ENCODE assay signal across 8 cellular contexts in genomic region chr19:53870485-53870844, GRCh38. TPM values are rescaled to one million over a fixed set of nuclear protein-coding genes. Genes with fewer than 3 reads are reported as not detected.
DNase-seq lines count a peak whose midpoint lies in the region; ATAC-seq, FAIRE-seq and TF ChIP-seq lines count a peak whose summit lies in the region.

No MANE protein-coding gene starts in this region.

- no TSS peak for BruUV-seq in HepG2 (replicated peaks; lab: Mats Ljungman, UMichigan)

- TF ChIP-seq RAD21 in HepG2 (CRISPR knock-in tag; IDR thresholded peaks at IDR 0.05), result no peak

- peak overlapping the region; percentile 84 for H3K27ac Mint-ChIP-seq in activated CD8-positive, alpha-beta memory T cell treated with anti-CD3 and anti-CD28 coated beads, Interleukin-2, amount 10 ng/mL, durations not matched to agents 7 days and 5 days

- no peak overlapping the region for H3K4me2 ChIP-seq in HepG2 (ENCODE audit: low read depth, low read length)

- H2AFZ ChIP-seq in HepG2 (ENCODE audit: low read length), result no peak overlapping the region

- no peaks in the 10 kb centered on the region for H3K27me3 Mint-ChIP-seq in activated CD8-positive, alpha-beta memory T cell treated with anti-CD3 and anti-CD28 coated beads, Interleukin-2, amount 10 ng/mL, durations not matched to agents 7 days and 5 days
- no peaks in the 10 kb centered on the region for H3K27me3 Mint-ChIP-seq in activated T-cell treated with anti-CD3 and anti-CD28 coated beads, Interleukin-2, amount 50 U/mL, for 4 hours (ENCODE audit: low read depth)

- H3K36me3 ChIP-seq in HepG2 (replicated peaks in 1 of 2; ENCODE audit: control insufficient read depth in 1 of 2, insufficient read depth in 2 of 2, low read length in 2 of 2) (peaks cover 10 to 39% of the 10 kb centered on the region in 2 experiments; a peak in 4 of 5 replicates), tibial nerve (peaks cover 0 to 32% (median 8%) of the 10 kb centered on the region in 3 donors)

- POLR2A ChIA-PET in HepG2 (lab: Yijun Ruan, JAX), result interaction anchor here (1.7 kb wide), 1 partner anchor 9 kb away, joined by 9 read pairs; no protein-coding TSS in a partner anchor

- intact Hi-C loops in HepG2 (cut with micrococcal nuclease; ENCODE audit: unreplicated experiment), result no loop called here

- FAIRE-seq in HepG2 (lab: Jason Lieb, UNC), result no peak

- peaks cover 21% of the 10 kb centered on the region; the same call in 1 of the 2 replicates for H4K20me1 ChIP-seq in HepG2 (ENCODE audit: insufficient read depth, low read length)

- peak overlapping the region; percentile 64 for H3K4me3 Mint-ChIP-seq in activated CD8-positive, alpha-beta memory T cell treated with anti-CD3 and anti-CD28 coated beads, Interleukin-2, amount 10 ng/mL, durations not matched to agents 7 days and 5 days
- peak overlapping the region; percentile 54 for H3K4me3 Mint-ChIP-seq in activated T-cell treated with anti-CD3 and anti-CD28 coated beads, Interleukin-2, amount 50 U/mL, for 4 hours

- H3K4me1 ChIP-seq in HepG2 (ENCODE audit: insufficient read depth, low read length) (peaks cover 2% of the 10 kb centered on the region; the same call in 1 of the 2 replicates), tibial nerve (peaks cover 0 to 67% (median 19%) of the 10 kb centered on the region in 4 donors)

- H3K79me2 ChIP-seq in HepG2 (ENCODE audit: insufficient read depth, low read length), result peaks cover 32% of the 10 kb centered on the region

- CTCF ChIA-PET in activated CD8-positive, alpha-beta memory T cell treated with anti-CD3 and anti-CD28 coated beads, Interleukin-2, amount 10 ng/mL, durations not matched to agents 7 days and 5 days (lab: Charles Lee), result interaction anchor here (0.9 to 1.6 kb wide), 3 partner anchors 15 to 27 kb away, joined by 4 to 11 read pairs (median 5); no protein-coding TSS in a partner anchor
- CTCF ChIA-PET in HepG2 (lab: Yijun Ruan, JAX; ENCODE audit: low intra/inter-chr PET ratio, low total read pairs), result no interaction called here

- H3K9me3 ChIP-seq in HepG2 (ENCODE audit: low read length) (no peaks in the 10 kb centered on the region), tibial nerve (no peaks in the 10 kb centered on the region)

- H3K27ac ChIP-seq in HepG2 (ENCODE audit: extremely low read length, insufficient read depth, low read length) (no peak overlapping the region), tibial nerve (peak overlapping the region in 3 of 4 donors; percentile 69 to 96 (median 95))

- ATAC-seq in activated CD8-positive, alpha-beta memory T cell treated with anti-CD3 and anti-CD28 coated beads, Interleukin-2, amount 10 ng/mL, durations not matched to agents 7 days and 5 days, result no peak
- ATAC-seq in activated T-cell treated with anti-CD3 and anti-CD28 coated beads, Interleukin-2, amount 50 U/mL, for 4 hours, result no peak
- ATAC-seq in HepG2, result no peak
- ATAC-seq in GM21737 (IDR thresholded peaks at IDR 0.05; ENCODE audit: unreplicated experiment), result no peak
- ATAC-seq in GM18867 (IDR thresholded peaks at IDR 0.05; ENCODE audit: unreplicated experiment), result no peak

- peak in 1 of 2 experiments; percentile 49; a peak in 2 of 4 replicates for TF ChIP-seq POLR2A in HepG2 (IDR thresholded peaks at IDR 0.05; ENCODE audit: insufficient read depth in 1 of 2, low read depth in 2 of 2, low read length in 2 of 2)
- TF ChIP-seq POLR2A in tibial nerve (IDR thresholded peaks at IDR 0.05), result no peak

- H3K27me3 ChIP-seq in HepG2 (ENCODE audit: control insufficient read depth in 1 of 2, insufficient read depth in 2 of 2, low read length in 2 of 2) (no peaks in the 10 kb centered on the region; a peak in 1 of 5 replicates), tibial nerve (no peaks in the 10 kb centered on the region)

- peaks cover 56% of the 10 kb centered on the region for H3K4me1 Mint-ChIP-seq in activated CD8-positive, alpha-beta memory T cell treated with anti-CD3 and anti-CD28 coated beads, Interleukin-2, amount 10 ng/mL, durations not matched to agents 7 days and 5 days
- H3K4me1 Mint-ChIP-seq in activated T-cell treated with anti-CD3 and anti-CD28 coated beads, Interleukin-2, amount 50 U/mL, for 4 hours (ENCODE audit: low read depth), result peaks cover 69% of the 10 kb centered on the region

- H3K4me3 ChIP-seq in HepG2 (replicated peaks in 1 of 3; ENCODE audit: insufficient read depth in 1 of 3, low read depth in 2 of 3, low read length in 3 of 3), result no peak overlapping the region
- peak overlapping the region in 1 of 4 donors; percentile 83 for H3K4me3 ChIP-seq in tibial nerve

- H3K36me3 Mint-ChIP-seq in activated CD8-positive, alpha-beta memory T cell treated with anti-CD3 and anti-CD28 coated beads, Interleukin-2, amount 10 ng/mL, durations not matched to agents 7 days and 5 days, result peaks cover 27% of the 10 kb centered on the region
- H3K36me3 Mint-ChIP-seq in activated T-cell treated with anti-CD3 and anti-CD28 coated beads, Interleukin-2, amount 50 U/mL, for 4 hours (ENCODE audit: insufficient read depth), result peaks cover 20% of the 10 kb centered on the region

- no peak for TF ChIP-seq CTCF in HepG2 (CRISPR knock-in tag; IDR thresholded peaks at IDR 0.05)
- no peak for TF ChIP-seq CTCF in tibial nerve (IDR thresholded peaks at IDR 0.05)

- no peak overlapping the region for H3K9ac ChIP-seq in HepG2 (ENCODE audit: insufficient read depth, low read depth, low read length)

- no peaks in the 10 kb centered on the region for H3K9me3 Mint-ChIP-seq in activated CD8-positive, alpha-beta memory T cell treated with anti-CD3 and anti-CD28 coated beads, Interleukin-2, amount 10 ng/mL, durations not matched to agents 7 days and 5 days (ENCODE audit: low read depth)
- peaks cover 6% of the 10 kb centered on the region for H3K9me3 Mint-ChIP-seq in activated T-cell treated with anti-CD3 and anti-CD28 coated beads, Interleukin-2, amount 50 U/mL, for 4 hours

- no peak for DNase-seq in activated CD8-positive, alpha-beta memory T cell treated with anti-CD3 and anti-CD28 coated beads, Interleukin-2, amount 10 ng/mL, durations not matched to agents 7 days and 5 days
- no peak for DNase-seq in activated CD8-positive, alpha-beta memory T cell treated with anti-CD3 and anti-CD28 coated beads for 24 hours
- no peak for DNase-seq in activated T-cell treated with anti-CD3 and anti-CD28 coated beads, Interleukin-2, amount 50 U/mL, for 4 hours
- DNase-seq in HepG2 (ENCODE audit: low spot score) (no peak), tibial nerve (ENCODE audit: low spot score in 2 of 2) (no peak), NCI-H2107 treated with DMSO at 0.1 percent for 48 hours (lab: John Stamatoyannopoulos, UW; ENCODE audit: unreplicated experiment) (no peak)

- 93% methylated on average over 5 of the region's 5 CpGs for WGBS in HepG2 (ENCODE audit: low lambda C conversion rate)
- WGBS in tibial nerve, 2 donors, result 35 to 53% methylated on average over 5 of the region's 5 CpGs

- in situ Hi-C loops in HepG2 (cut with HindIII; ENCODE audit: extremely low pct_ligation_motif_present, low pct_unique_long_range_greater_than_20kb), result no loop called here

- no peak for TF ChIP-seq EP300 in HepG2 (IDR thresholded peaks at IDR 0.05; ENCODE audit: low read depth in 2 of 2, low read length in 2 of 2)
- TF ChIP-seq EP300 in HepG2 (CRISPR knock-in tag; IDR thresholded peaks at IDR 0.05; ENCODE audit: borderline replicate concordance), result no peak
- TF ChIP-seq EP300 in tibial nerve (IDR thresholded peaks at IDR 0.05), result no peak

RNA-seq across cellular contexts. Expression of gene MYADM, which starts 2.8 kb away (rescaled TPM):
- 10 to 100 TPM; 52.2 to 69.4 TPM for total RNA-seq in activated CD8-positive, alpha-beta memory T cell treated with anti-CD3 and anti-CD28 coated beads, Interleukin-2, amount 10 ng/mL, durations not matched to agents 7 days and 5 days
- total RNA-seq in activated T-cell treated with anti-CD3 and anti-CD28 coated beads, Interleukin-2, amount 50 U/mL, for 4 hours, result 10 to 100 TPM; 11.3 to 12.0 (median 11.6) TPM
- total RNA-seq in HepG2 (2016; rRNA removed; fragmentation: Illumina TruSeq; extraction: Trizol) (12.4 and 19.9 TPM in 2 replicates), tibial nerve (10 to 100 TPM; 27.3 to 37.7 (median 31.9) TPM)
- total RNA-seq in HepG2 (2016; cell fraction: cytosol; rRNA removed; fragmentation: Illumina TruSeq; extraction: Trizol; ENCODE audit: low read depth), result 2.9 and 3.4 TPM in 2 replicates
- total RNA-seq in HepG2 (2016; cell fraction: insoluble cytoplasmic fraction; rRNA removed; fragmentation: Illumina TruSeq; extraction: Trizol), result 8.1 and 17.3 TPM in 2 replicates
- total RNA-seq in HepG2 (2016; cell fraction: membrane; rRNA removed; fragmentation: Illumina TruSeq; extraction: Trizol), result 10.9 and 11.2 TPM in 2 replicates
- 19.9 and 23.5 TPM in 2 replicates for total RNA-seq in HepG2 (2016; cell fraction: nucleus; rRNA removed; fragmentation: Illumina TruSeq; extraction: Trizol)
- polyA plus RNA-seq in HepG2 (2011; rRNA removed), result 38.1 and 51.6 TPM in 2 replicates
- polyA plus RNA-seq in HepG2 (2011; cell fraction: cytosol; rRNA removed), result 23.9 and 30.3 TPM in 2 replicates
- 51.4 and 66.0 TPM in 2 replicates for polyA plus RNA-seq in HepG2 (2011; cell fraction: nucleus; rRNA removed)
- polyA plus RNA-seq in HepG2 (2012), result 42.9 and 44.2 TPM in 2 replicates
- 4.4 and 4.6 TPM in 2 replicates for polyA plus RNA-seq in HepG2 (2016; cell fraction: cytosol; fragmentation: Illumina TruSeq; extraction: Trizol; ENCODE audit: low read depth)
- polyA plus RNA-seq in HepG2 (2016; cell fraction: insoluble cytoplasmic fraction; fragmentation: Illumina TruSeq; extraction: Trizol; ENCODE audit: low read depth), result 21.9 and 33.1 TPM in 2 replicates
- polyA plus RNA-seq in HepG2 (2016; cell fraction: membrane; fragmentation: Illumina TruSeq; extraction: Trizol; ENCODE audit: low read depth), result 11.8 and 14.0 TPM in 2 replicates
- 72.7 and 73.9 TPM in 2 replicates for polyA plus RNA-seq in HepG2 (2016; cell fraction: nucleus; fragmentation: Illumina TruSeq; extraction: Trizol; ENCODE audit: insufficient read depth, low read depth)
- 6.9 and 90.5 TPM in 2 replicates for polyA minus RNA-seq in HepG2 (2011; rRNA and poly(A)+ RNA removed; ENCODE audit: low replicate concordance)
- 35.5 and 36.5 TPM in 2 replicates for polyA minus RNA-seq in HepG2 (2011; cell fraction: cytosol; rRNA and poly(A)+ RNA removed)
- 14.3 and 15.6 TPM in 2 replicates for polyA minus RNA-seq in HepG2 (2011; cell fraction: nucleus; rRNA and poly(A)+ RNA removed)

RNA-seq across cellular contexts. Expression of gene PRKCG, which starts 11.5 kb away (rescaled TPM):
- total RNA-seq in activated CD8-positive, alpha-beta memory T cell treated with anti-CD3 and anti-CD28 coated beads, Interleukin-2, amount 10 ng/mL, durations not matched to agents 7 days and 5 days, result not detected
- not detected for total RNA-seq in activated T-cell treated with anti-CD3 and anti-CD28 coated beads, Interleukin-2, amount 50 U/mL, for 4 hours
- total RNA-seq in HepG2 (2016; rRNA removed; fragmentation: Illumina TruSeq; extraction: Trizol) (0.02 TPM in 1 of 2 replicates, not detected in the other), tibial nerve (not detected)
- not detected in 2 replicates for total RNA-seq in HepG2 (2016; cell fraction: cytosol; rRNA removed; fragmentation: Illumina TruSeq; extraction: Trizol; ENCODE audit: low read depth)
- total RNA-seq in HepG2 (2016; cell fraction: insoluble cytoplasmic fraction; rRNA removed; fragmentation: Illumina TruSeq; extraction: Trizol), result not detected in 2 replicates
- total RNA-seq in HepG2 (2016; cell fraction: membrane; rRNA removed; fragmentation: Illumina TruSeq; extraction: Trizol), result not detected in 2 replicates
- total RNA-seq in HepG2 (2016; cell fraction: nucleus; rRNA removed; fragmentation: Illumina TruSeq; extraction: Trizol), result not detected in 2 replicates
- 0.03 and 0.04 TPM in 2 replicates for polyA plus RNA-seq in HepG2 (2011; rRNA removed)
- polyA plus RNA-seq in HepG2 (2011; cell fraction: cytosol; rRNA removed), result not detected in 2 replicates
- polyA plus RNA-seq in HepG2 (2011; cell fraction: nucleus; rRNA removed), result 0.24 and 0.68 TPM in 2 replicates
- 0.08 TPM in 1 of 2 replicates, not detected in the other for polyA plus RNA-seq in HepG2 (2012)
- polyA plus RNA-seq in HepG2 (2016; cell fraction: cytosol; fragmentation: Illumina TruSeq; extraction: Trizol; ENCODE audit: low read depth), result not detected in 2 replicates
- polyA plus RNA-seq in HepG2 (2016; cell fraction: insoluble cytoplasmic fraction; fragmentation: Illumina TruSeq; extraction: Trizol; ENCODE audit: low read depth), result not detected in 2 replicates
- not detected in 2 replicates for polyA plus RNA-seq in HepG2 (2016; cell fraction: membrane; fragmentation: Illumina TruSeq; extraction: Trizol; ENCODE audit: low read depth)
- polyA plus RNA-seq in HepG2 (2016; cell fraction: nucleus; fragmentation: Illumina TruSeq; extraction: Trizol; ENCODE audit: insufficient read depth, low read depth), result 0.37 and 0.40 TPM in 2 replicates
- polyA minus RNA-seq in HepG2 (2011; rRNA and poly(A)+ RNA removed; ENCODE audit: low replicate concordance), result 0.84 TPM in 1 of 2 replicates, not detected in the other
- not detected in 2 replicates for polyA minus RNA-seq in HepG2 (2011; cell fraction: cytosol; rRNA and poly(A)+ RNA removed)
- polyA minus RNA-seq in HepG2 (2011; cell fraction: nucleus; rRNA and poly(A)+ RNA removed), result 0.13 TPM in 1 of 2 replicates, not detected in the other

RNA-seq across cellular contexts. Expression of gene CACNG7, which starts 38.6 kb away (rescaled TPM):
- total RNA-seq in activated CD8-positive, alpha-beta memory T cell treated with anti-CD3 and anti-CD28 coated beads, Interleukin-2, amount 10 ng/mL, durations not matched to agents 7 days and 5 days, result not detected
- total RNA-seq in activated T-cell treated with anti-CD3 and anti-CD28 coated beads, Interleukin-2, amount 50 U/mL, for 4 hours, result not detected
- not detected in 2 replicates for total RNA-seq in HepG2 (2016; rRNA removed; fragmentation: Illumina TruSeq; extraction: Trizol)
- total RNA-seq in HepG2 (2016; cell fraction: cytosol; rRNA removed; fragmentation: Illumina TruSeq; extraction: Trizol; ENCODE audit: low read depth), result not detected in 2 replicates
- total RNA-seq in HepG2 (2016; cell fraction: insoluble cytoplasmic fraction; rRNA removed; fragmentation: Illumina TruSeq; extraction: Trizol), result not detected in 2 replicates
- not detected in 2 replicates for total RNA-seq in HepG2 (2016; cell fraction: membrane; rRNA removed; fragmentation: Illumina TruSeq; extraction: Trizol)
- not detected in 2 replicates for total RNA-seq in HepG2 (2016; cell fraction: nucleus; rRNA removed; fragmentation: Illumina TruSeq; extraction: Trizol)
- polyA plus RNA-seq in HepG2 (2011; rRNA removed), result not detected in 2 replicates
- polyA plus RNA-seq in HepG2 (2011; cell fraction: cytosol; rRNA removed), result not detected in 2 replicates
- polyA plus RNA-seq in HepG2 (2011; cell fraction: nucleus; rRNA removed), result not detected in 2 replicates
- not detected in 2 replicates for polyA plus RNA-seq in HepG2 (2012)
- not detected in 2 replicates for polyA plus RNA-seq in HepG2 (2016; cell fraction: cytosol; fragmentation: Illumina TruSeq; extraction: Trizol; ENCODE audit: low read depth)
- polyA plus RNA-seq in HepG2 (2016; cell fraction: insoluble cytoplasmic fraction; fragmentation: Illumina TruSeq; extraction: Trizol; ENCODE audit: low read depth), result not detected in 2 replicates
- polyA plus RNA-seq in HepG2 (2016; cell fraction: membrane; fragmentation: Illumina TruSeq; extraction: Trizol; ENCODE audit: low read depth), result not detected in 2 replicates
- not detected in 2 replicates for polyA plus RNA-seq in HepG2 (2016; cell fraction: nucleus; fragmentation: Illumina TruSeq; extraction: Trizol; ENCODE audit: insufficient read depth, low read depth)
- polyA minus RNA-seq in HepG2 (2011; rRNA and poly(A)+ RNA removed; ENCODE audit: low replicate concordance), result not detected in 2 replicates
- polyA minus RNA-seq in HepG2 (2011; cell fraction: cytosol; rRNA and poly(A)+ RNA removed), result not detected in 2 replicates
- polyA minus RNA-seq in HepG2 (2011; cell fraction: nucleus; rRNA and poly(A)+ RNA removed), result not detected in 2 replicates
- not detected for total RNA-seq in tibial nerve

RNA-seq across cellular contexts. Expression of gene NLRP12, which starts 46.4 kb away (rescaled TPM):
- not detected for total RNA-seq in activated CD8-positive, alpha-beta memory T cell treated with anti-CD3 and anti-CD28 coated beads, Interleukin-2, amount 10 ng/mL, durations not matched to agents 7 days and 5 days
- total RNA-seq in activated T-cell treated with anti-CD3 and anti-CD28 coated beads, Interleukin-2, amount 50 U/mL, for 4 hours, result not detected
- 0.10 and 0.15 TPM in 2 replicates for total RNA-seq in HepG2 (2016; rRNA removed; fragmentation: Illumina TruSeq; extraction: Trizol)
- total RNA-seq in HepG2 (2016; cell fraction: cytosol; rRNA removed; fragmentation: Illumina TruSeq; extraction: Trizol; ENCODE audit: low read depth), result 0.09 TPM in 1 of 2 replicates, not detected in the other
- total RNA-seq in HepG2 (2016; cell fraction: insoluble cytoplasmic fraction; rRNA removed; fragmentation: Illumina TruSeq; extraction: Trizol), result 0.04 and 0.10 TPM in 2 replicates
- 0.07 TPM in 1 of 2 replicates, not detected in the other for total RNA-seq in HepG2 (2016; cell fraction: membrane; rRNA removed; fragmentation: Illumina TruSeq; extraction: Trizol)
- total RNA-seq in HepG2 (2016; cell fraction: nucleus; rRNA removed; fragmentation: Illumina TruSeq; extraction: Trizol), result not detected in 2 replicates
- 0.20 and 0.21 TPM in 2 replicates for polyA plus RNA-seq in HepG2 (2011; rRNA removed)
- polyA plus RNA-seq in HepG2 (2011; cell fraction: cytosol; rRNA removed), result 0.23 and 0.40 TPM in 2 replicates
- 0.07 and 0.08 TPM in 2 replicates for polyA plus RNA-seq in HepG2 (2011; cell fraction: nucleus; rRNA removed)
- 0.07 and 0.11 TPM in 2 replicates for polyA plus RNA-seq in HepG2 (2012)
- polyA plus RNA-seq in HepG2 (2016; cell fraction: cytosol; fragmentation: Illumina TruSeq; extraction: Trizol; ENCODE audit: low read depth), result 0.02 TPM in 1 of 2 replicates, not detected in the other
- 0.11 and 0.13 TPM in 2 replicates for polyA plus RNA-seq in HepG2 (2016; cell fraction: insoluble cytoplasmic fraction; fragmentation: Illumina TruSeq; extraction: Trizol; ENCODE audit: low read depth)
- 0.07 TPM in 1 of 2 replicates, not detected in the other for polyA plus RNA-seq in HepG2 (2016; cell fraction: membrane; fragmentation: Illumina TruSeq; extraction: Trizol; ENCODE audit: low read depth)
- polyA plus RNA-seq in HepG2 (2016; cell fraction: nucleus; fragmentation: Illumina TruSeq; extraction: Trizol; ENCODE audit: insufficient read depth, low read depth), result 0.15 TPM in 1 of 2 replicates, not detected in the other
- 0.24 TPM in 1 of 2 replicates, not detected in the other for polyA minus RNA-seq in HepG2 (2011; rRNA and poly(A)+ RNA removed; ENCODE audit: low replicate concordance)
- polyA minus RNA-seq in HepG2 (2011; cell fraction: cytosol; rRNA and poly(A)+ RNA removed), result not detected in 2 replicates
- polyA minus RNA-seq in HepG2 (2011; cell fraction: nucleus; rRNA and poly(A)+ RNA removed), result 0.12 and 0.13 TPM in 2 replicates
- total RNA-seq in tibial nerve, result 1 to 10 TPM in 2 of 4 donors, under 1 TPM in 2; 0.42 to 2.9 (median 1.2) TPM
